Comparison of ENCODE assay signal across 18 cellular contexts in genomic region chr19:28394705-28395104, GRCh38.
A peak's percentile ranks its signal among the peaks of the same experiment; 100 is the strongest.
DNase-seq lines count a peak whose midpoint lies in the region; ATAC-seq lines count a peak whose summit lies in the region.
"Had no signal": no experiment of that assay in that cellular context is flagged by ENCODE, and none has a peak within 500 bp of the region (broad histone marks: within the 10 kb centered on the region; RNA-seq: fewer than 3 reads in every experiment).

No MANE protein-coding gene starts in this region.

- peak overlapping the region; percentile 39 for H3K27ac Mint-ChIP-seq in stimulated activated naive CD8-positive, alpha-beta T cell treated with anti-CD3 and anti-CD28 coated beads, Interleukin-15, Interleukin-2, amounts not matched to agents 100 ng/mL and 50 ng/mL, for 24 hours
- H3K27ac Mint-ChIP-seq in activated naive CD8-positive, alpha-beta T cell treated with anti-CD3 and anti-CD28 coated beads, Interleukin-2, amount 50 U/mL, for 24 hours = no peak overlapping the region
- H3K27ac Mint-ChIP-seq: brain, IgD-negative memory B cell had no signal

- H3K4me1 Mint-ChIP-seq in stimulated activated naive CD8-positive, alpha-beta T cell treated with anti-CD3 and anti-CD28 coated beads, Interleukin-15, Interleukin-2, amounts not matched to agents 100 ng/mL and 50 ng/mL, for 24 hours (ENCODE audit: low read depth) = peaks cover 20% of the 10 kb centered on the region
- peaks cover 17% of the 10 kb centered on the region for H3K4me1 Mint-ChIP-seq in activated naive CD8-positive, alpha-beta T cell treated with anti-CD3 and anti-CD28 coated beads, Interleukin-2, amount 50 U/mL, for 24 hours

- no peak overlapping the region for H3K4me3 Mint-ChIP-seq in stimulated activated naive CD8-positive, alpha-beta T cell treated with anti-CD3 and anti-CD28 coated beads, Interleukin-15, Interleukin-2, amounts not matched to agents 100 ng/mL and 50 ng/mL, for 24 hours
- no peak overlapping the region for H3K4me3 Mint-ChIP-seq in activated naive CD8-positive, alpha-beta T cell treated with anti-CD3 and anti-CD28 coated beads, Interleukin-2, amount 50 U/mL, for 24 hours
- H3K4me3 Mint-ChIP-seq: brain, IgD-negative memory B cell had no signal

- no peak for DNase-seq in stimulated activated naive CD8-positive, alpha-beta T cell treated with anti-CD3 and anti-CD28 coated beads, Interleukin-15, Interleukin-2, amounts not matched to agents 100 U/mL and 50 U/mL, for 24 hours
- DNase-seq in NCI-H2196 (lab: John Stamatoyannopoulos, UW; ENCODE audit: unreplicated experiment) (peak; percentile 8), SIG-M5 (lab: John Stamatoyannopoulos, UW) (no peak), DMS153 treated with DMSO at 0.1 percent for 48 hours (lab: John Stamatoyannopoulos, UW; ENCODE audit: unreplicated experiment) (no peak), posterior cingulate gyrus (no peak)
- no peak for DNase-seq in activated naive CD8-positive, alpha-beta T cell treated with anti-CD3 and anti-CD28 coated beads, Interleukin-2, amount 50 U/mL, for 24 hours
- DNase-seq: activated naive CD4-positive, alpha-beta T cell; Caco-2; foreskin melanocyte; left ventricle myocardium inferior; NCI-H1417; stimulated activated CD4-positive, alpha-beta T cell treated with anti-CD3 and anti-CD28 coated beads, Interleukin-1b, Interleukin-23, amount 100 ng/mL, for 48 hours had no signal

- H3K9me3 Mint-ChIP-seq in stimulated activated naive CD8-positive, alpha-beta T cell treated with anti-CD3 and anti-CD28 coated beads, Interleukin-15, Interleukin-2, amounts not matched to agents 100 ng/mL and 50 ng/mL, for 24 hours = peaks cover 7% of the 10 kb centered on the region
- H3K9me3 Mint-ChIP-seq in activated naive CD8-positive, alpha-beta T cell treated with anti-CD3 and anti-CD28 coated beads, Interleukin-2, amount 50 U/mL, for 24 hours = no peaks in the 10 kb centered on the region

- intact Hi-C loops in posterior cingulate gyrus (cut with DNase I) = no loop called here

- no peaks in the 10 kb centered on the region for H3K27me3 Mint-ChIP-seq in stimulated activated naive CD8-positive, alpha-beta T cell treated with anti-CD3 and anti-CD28 coated beads, Interleukin-15, Interleukin-2, amounts not matched to agents 100 ng/mL and 50 ng/mL, for 24 hours
- H3K27me3 Mint-ChIP-seq in activated naive CD8-positive, alpha-beta T cell treated with anti-CD3 and anti-CD28 coated beads, Interleukin-2, amount 50 U/mL, for 24 hours = no peaks in the 10 kb centered on the region
- H3K27me3 Mint-ChIP-seq: brain, IgD-negative memory B cell had no signal

- H3K36me3 Mint-ChIP-seq in stimulated activated naive CD8-positive, alpha-beta T cell treated with anti-CD3 and anti-CD28 coated beads, Interleukin-15, Interleukin-2, amounts not matched to agents 100 ng/mL and 50 ng/mL, for 24 hours (ENCODE audit: low read depth) = no peaks in the 10 kb centered on the region
- H3K36me3 Mint-ChIP-seq in activated naive CD8-positive, alpha-beta T cell treated with anti-CD3 and anti-CD28 coated beads, Interleukin-2, amount 50 U/mL, for 24 hours (ENCODE audit: low read depth) = no peaks in the 10 kb centered on the region
- H3K36me3 Mint-ChIP-seq: brain, IgD-negative memory B cell had no signal

- no peak for ATAC-seq in stimulated activated naive CD8-positive, alpha-beta T cell treated with anti-CD3 and anti-CD28 coated beads, Interleukin-15, Interleukin-2, amounts not matched to agents 100 U/mL and 50 U/mL, for 24 hours
- ATAC-seq in activated naive CD8-positive, alpha-beta T cell treated with anti-CD3 and anti-CD28 coated beads, Interleukin-2, amount 50 U/mL, for 24 hours = peak; percentile 54
- ATAC-seq in GM18873 (IDR thresholded peaks at IDR 0.05; ENCODE audit: low FRiP score, unreplicated experiment) = no peak
- ATAC-seq: Right ventricle myocardium inferior, sciatic nerve had no signal
